ENCODE assay signal across 9 cellular contexts in the genomic region with DNA sequence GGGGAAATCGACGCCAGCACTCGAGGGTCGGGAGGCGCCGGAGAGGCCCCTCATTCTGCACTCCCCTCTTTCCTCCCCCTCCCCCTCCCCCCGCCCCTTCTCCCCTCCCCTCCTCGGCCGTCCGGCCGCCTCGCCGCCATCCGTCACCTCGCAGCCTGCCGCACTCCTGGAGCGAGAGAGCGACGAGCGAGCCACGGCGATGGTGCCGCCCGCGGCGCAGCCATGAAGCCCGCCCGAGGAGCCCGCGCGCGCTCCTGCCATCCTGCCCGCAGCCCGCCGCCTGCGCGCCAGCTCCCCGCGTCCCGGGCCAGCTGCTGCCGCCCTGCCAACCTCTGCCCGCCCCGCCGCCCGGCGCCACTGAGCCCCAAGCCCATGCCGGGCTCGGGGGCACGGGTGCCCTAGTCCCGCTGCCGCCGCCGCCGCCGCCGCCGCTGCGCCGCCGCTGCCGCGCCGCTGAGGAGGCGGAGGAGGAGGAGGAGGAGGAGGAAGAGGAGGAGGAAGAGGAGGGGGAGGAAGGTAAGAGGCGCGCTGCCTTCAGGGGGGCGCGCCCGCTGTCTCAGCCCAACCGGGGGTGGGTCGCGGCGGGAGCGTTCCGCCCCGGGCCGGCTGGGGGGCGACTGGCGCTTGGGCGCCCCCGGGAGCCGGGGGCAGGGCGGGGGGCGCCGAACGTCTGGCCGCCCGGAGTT. TPM values are rescaled to one million over a fixed set of nuclear protein-coding genes. Genes with fewer than 3 reads are reported as not detected.
A peak's percentile ranks its signal among the peaks of the same experiment; 100 is the strongest.
DNase-seq lines count a peak whose midpoint lies in the region; ATAC-seq and TF ChIP-seq lines count a peak whose summit lies in the region.
"Had no signal": no experiment of that assay in that cellular context is flagged by ENCODE, and none has a peak within 500 bp of the region (broad histone marks: within the 10 kb centered on the region; RNA-seq: fewer than 3 reads in every experiment).

A gene (plus strand): TSS at position 163 of the 686 bp plus-strand sequence. CDS start 76,937 bp downstream, outside the sequence.

- in situ Hi-C loops in IMR-90 (cut with MboI; ENCODE audit: low sequenced_read_pairs), result no loop called here

- BruUV-seq in IMR-90 (replicated peaks; lab: Mats Ljungman, UMichigan), result no TSS peak

- H3K9me1 ChIP-seq in IMR-90 (ENCODE audit: insufficient read depth, low read length), result no peaks in the 10 kb centered on the region

- no peaks in the 10 kb centered on the region for H3K9me3 ChIP-seq in BLaER1 treated with 17β-estradiol and CSF1 and Interleukin-3, amounts not matched to agents 10 nM and 100 nM (replicated peaks in 1 of 11)
- no peaks in the 10 kb centered on the region; the same call in 1 of the 2 replicates for H3K9me3 ChIP-seq in IMR-90 (ENCODE audit: control insufficient read depth, insufficient read depth, low read length)

- H3K27me3 Mint-ChIP-seq in natural killer cell treated with Interleukin-12 subunit alpha and Interleukin-12 subunit beta and Interleukin-15 and Interleukin-18, amount 100 ng/mL, for 72 hours, result peaks cover 0 to 29% of the 10 kb centered on the region in 2 donors

- H2AK9ac ChIP-seq in IMR-90 (replicated peaks; ENCODE audit: low read depth, low read length, poor library complexity), result peak within 1 kb of the TSS; percentile 33

- peaks cover 0 to 23% (median 0%) of the 10 kb centered on the region in 11 experiments; a peak in 8 of 22 replicates for H4K20me1 ChIP-seq in BLaER1 treated with 17β-estradiol and CSF1 and Interleukin-3, amounts not matched to agents 10 nM and 100 nM
- no peaks in the 10 kb centered on the region for H4K20me1 ChIP-seq in IMR-90 (ENCODE audit: insufficient read depth, low read length)

- no peak within 1 kb of the TSS for H3K4ac ChIP-seq in IMR-90 (ENCODE audit: low read depth, low read length)

- DNase-seq in IMR-90 (no peak), coronary artery (ENCODE audit: low spot score) (no peak), NCI-H345 treated with DMSO at 0.1 percent for 48 hours (lab: John Stamatoyannopoulos, UW; ENCODE audit: unreplicated experiment) (no peak), superior temporal gyrus (ENCODE audit: extremely low spot score) (no peak), cortex of kidney (lab: John Stamatoyannopoulos, UW) (no peak)
- no peak for DNase-seq in natural killer cell treated with Interleukin-12 subunit alpha and Interleukin-12 subunit beta and Interleukin-15 and Interleukin-18, amount 100 ng/mL, for 72 hours (ENCODE audit: low spot score)
- DNase-seq in activated CD8-positive, alpha-beta memory T cell treated with anti-CD3 and anti-CD28 coated beads, Interleukin-2, amount 50 U/mL, for 48 hours, result no peak

- H3K9me3 Mint-ChIP-seq in natural killer cell treated with Interleukin-12 subunit alpha and Interleukin-12 subunit beta and Interleukin-15 and Interleukin-18, amount 100 ng/mL, for 72 hours, result no peaks in the 10 kb centered on the region

- H3K4me3 Mint-ChIP-seq in natural killer cell treated with Interleukin-12 subunit alpha and Interleukin-12 subunit beta and Interleukin-15 and Interleukin-18, amount 100 ng/mL, for 72 hours, result peak within 1 kb of the TSS; percentile 93

- H3K4me1 Mint-ChIP-seq in natural killer cell treated with Interleukin-12 subunit alpha and Interleukin-12 subunit beta and Interleukin-15 and Interleukin-18, amount 100 ng/mL, for 72 hours (ENCODE audit: low read depth in 2 of 2), result peaks cover 27 to 29% of the 10 kb centered on the region in 2 donors

- peak within 1 kb of the TSS; percentile 51 to 74 (median 64) for H3K4me3 ChIP-seq in BLaER1 treated with 17β-estradiol and CSF1 and Interleukin-3, amounts not matched to agents 10 nM and 100 nM
- H3K4me3 ChIP-seq in IMR-90 (ENCODE audit: insufficient read depth, low read depth, low read length) (no peak within 1 kb of the TSS; the same call in 1 of the 2 replicates), coronary artery (peak within 1 kb of the TSS; percentile 65)

- TF ChIP-seq CTCF in IMR-90 (conservative IDR thresholded peaks at IDR 0.05; ENCODE audit: low read depth, low read length), result no peak
- TF ChIP-seq CTCF in coronary artery (IDR thresholded peaks at IDR 0.05), result no peak

- H2BK5ac ChIP-seq in IMR-90 (ENCODE audit: low read depth, low read length, poor library complexity, severe bottlenecking), result no peak within 1 kb of the TSS

- H3K4me2 ChIP-seq in BLaER1 treated with 17β-estradiol and CSF1 and Interleukin-3, amounts not matched to agents 10 nM and 100 nM, result peak within 1 kb of the TSS; percentile 71 to 86 (median 81)
- peak within 1 kb of the TSS; percentile 42; the same call in 1 of the 2 replicates for H3K4me2 ChIP-seq in IMR-90 (ENCODE audit: low read depth, low read length)

- no peak within 1 kb of the TSS for H2BK120ac ChIP-seq in IMR-90 (ENCODE audit: low read depth, low read length)

- intact Hi-C loops in IMR-90 (cut with micrococcal nuclease), result no loop called here

- no peaks in the 10 kb centered on the region for H3K36me3 ChIP-seq in BLaER1 treated with 17β-estradiol and CSF1 and Interleukin-3, amounts not matched to agents 10 nM and 100 nM
- no peaks in the 10 kb centered on the region for H3K36me3 ChIP-seq in IMR-90 (ENCODE audit: control insufficient read depth, insufficient read depth, low read length)

- no peak within 1 kb of the TSS for H4K5ac ChIP-seq in IMR-90 (ENCODE audit: low read depth, low read length)

- 24% methylated on average over 12 of the region's 88 CpGs; no CpG with 5 or more reads in 1 of the 2 experiments for WGBS in IMR-90 (ENCODE audit: extremely low coverage in 2 of 2, insufficient read length in 1 of 2), 2 experiments

- H3K36me3 Mint-ChIP-seq in natural killer cell treated with Interleukin-12 subunit alpha and Interleukin-12 subunit beta and Interleukin-15 and Interleukin-18, amount 100 ng/mL, for 72 hours, result no peaks in the 10 kb centered on the region

- POLR2A ChIA-PET in IMR-90 (lab: Charles Lee; ENCODE audit: unreplicated experiment), result no interaction called here

- H2AFZ ChIP-seq in IMR-90 (replicated peaks; ENCODE audit: low read length, poor library complexity), result peak within 1 kb of the TSS; percentile 70

- no peak within 1 kb of the TSS for H3K27ac ChIP-seq in BLaER1 treated with 17β-estradiol and CSF1 and Interleukin-3, amounts not matched to agents 10 nM and 100 nM
- H3K27ac ChIP-seq in IMR-90 (ENCODE audit: insufficient read depth, low read length) (no peak within 1 kb of the TSS), coronary artery (no peak within 1 kb of the TSS)

- H3K23ac ChIP-seq in IMR-90 (ENCODE audit: low read depth, low read length), result no peak within 1 kb of the TSS

- H2AK5ac ChIP-seq in IMR-90 (ENCODE audit: low read depth, low read length), result no peak within 1 kb of the TSS

- TF ChIP-seq POLR2A in IMR-90 (IDR thresholded peaks at IDR 0.05; ENCODE audit: low read depth, low read length), result no peak

- no peak within 1 kb of the TSS for H3K18ac ChIP-seq in IMR-90 (ENCODE audit: low read depth, low read length)

- no peak within 1 kb of the TSS for H2BK15ac ChIP-seq in IMR-90 (ENCODE audit: low read depth, low read length)

- dilution Hi-C loops in IMR-90 (cut with HindIII; ENCODE audit: low sequenced_read_pairs, unreplicated experiment), result no loop called here

- H2BK20ac ChIP-seq in IMR-90 (ENCODE audit: low read depth, low read length), result no peak within 1 kb of the TSS

- H3K56ac ChIP-seq in IMR-90 (ENCODE audit: extremely low read depth, insufficient read depth, low read length), result no peak within 1 kb of the TSS

- peak; percentile 59 for ATAC-seq in IMR-90 (ENCODE audit: low read depth)
- peak in 1 of 2 donors; percentile 25 for ATAC-seq in natural killer cell treated with Interleukin-12 subunit alpha and Interleukin-12 subunit beta and Interleukin-15 and Interleukin-18, amount 100 ng/mL, for 72 hours

- H3K4me1 ChIP-seq in BLaER1 treated with 17β-estradiol and CSF1 and Interleukin-3, amounts not matched to agents 10 nM and 100 nM, result peaks cover 0 to 11% (median 2%) of the 10 kb centered on the region in 10 experiments; a peak in 5 of 20 replicates
- no peaks in the 10 kb centered on the region for H3K4me1 ChIP-seq in IMR-90 (ENCODE audit: control insufficient read depth, insufficient read depth, low read length)

- no peak within 1 kb of the TSS for H4K8ac ChIP-seq in IMR-90 (ENCODE audit: low read depth in 2 of 2, low read length in 2 of 2)

- peaks cover 97 to 99% (median 98%) of the 10 kb centered on the region in 11 experiments for H3K27me3 ChIP-seq in BLaER1 treated with 17β-estradiol and CSF1 and Interleukin-3, amounts not matched to agents 10 nM and 100 nM
- peaks cover 70% of the 10 kb centered on the region for H3K27me3 ChIP-seq in IMR-90 (ENCODE audit: control insufficient read depth, insufficient read depth, low read length)

- no peak within 1 kb of the TSS for H3K14ac ChIP-seq in IMR-90 (replicated peaks; ENCODE audit: low read depth, low read length)

- H4K91ac ChIP-seq in IMR-90 (ENCODE audit: insufficient read depth, low read depth, low read length), result no peak within 1 kb of the TSS

- no peak within 1 kb of the TSS for H3K27ac Mint-ChIP-seq in natural killer cell treated with Interleukin-12 subunit alpha and Interleukin-12 subunit beta and Interleukin-15 and Interleukin-18, amount 100 ng/mL, for 72 hours

- no peaks in the 10 kb centered on the region for H3K79me1 ChIP-seq in IMR-90 (ENCODE audit: low read depth in 1 of 2, low read length in 2 of 2)

- CTCF ChIA-PET in IMR-90 (lab: Yijun Ruan, JAX), result no interaction called here

- TF ChIP-seq RAD21 in IMR-90 (IDR thresholded peaks at IDR 0.05; ENCODE audit: low read length), result no peak

- peak within 1 kb of the TSS in 8 of 11 experiments; percentile 21 to 66 (median 55); a peak in 12 of 22 replicates for H3K9ac ChIP-seq in BLaER1 treated with 17β-estradiol and CSF1 and Interleukin-3, amounts not matched to agents 10 nM and 100 nM
- no peak within 1 kb of the TSS for H3K9ac ChIP-seq in IMR-90 (ENCODE audit: low read depth, low read length)

TF ChIP-seq in IMR-90, 13 proteins besides CTCF, POLR2A, EP300 and RAD21 (continues in another document):
- TF ChIP-seq, protein P1, sequence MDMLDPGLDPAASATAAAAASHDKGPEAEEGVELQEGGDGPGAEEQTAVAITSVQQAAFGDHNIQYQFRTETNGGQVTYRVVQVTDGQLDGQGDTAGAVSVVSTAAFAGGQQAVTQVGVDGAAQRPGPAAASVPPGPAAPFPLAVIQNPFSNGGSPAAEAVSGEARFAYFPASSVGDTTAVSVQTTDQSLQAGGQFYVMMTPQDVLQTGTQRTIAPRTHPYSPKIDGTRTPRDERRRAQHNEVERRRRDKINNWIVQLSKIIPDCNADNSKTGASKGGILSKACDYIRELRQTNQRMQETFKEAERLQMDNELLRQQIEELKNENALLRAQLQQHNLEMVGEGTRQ (IDR thresholded peaks at IDR 0.05; ENCODE audit: low read depth, low read length), result no peak
- no peak for TF ChIP-seq MAFK (IDR thresholded peaks at IDR 0.05; ENCODE audit: low read depth, low read length)
- TF ChIP-seq RCOR1 (IDR thresholded peaks at IDR 0.05; ENCODE audit: insufficient replicate concordance, low read length), result no peak
- no peak for TF ChIP-seq FOS (IDR thresholded peaks at IDR 0.05; ENCODE audit: low read depth, low read length)

RNA-seq across cellular contexts. Expression of the gene that starts here (rescaled TPM):
- total RNA-seq in IMR-90 (2012; rRNA removed), result under 0.01 TPM in 2 replicates
- polyA plus RNA-seq in IMR-90 (2012; rRNA removed), result 0.17 and 0.19 TPM in 2 replicates
- polyA plus RNA-seq in IMR-90 (2012; cell fraction: cytosol; rRNA removed), result 0.05 and 0.13 TPM in 2 replicates
- polyA plus RNA-seq in IMR-90 (2012; cell fraction: nucleus; rRNA removed; ENCODE audit: low replicate concordance), result 0.11 and 0.27 TPM in 2 replicates
- under 1 TPM; 0.05 to 0.17 TPM for total RNA-seq in natural killer cell treated with Interleukin-12 subunit alpha and Interleukin-12 subunit beta and Interleukin-15 and Interleukin-18, amount 100 ng/mL, for 72 hours
- total RNA-seq: dermis microvascular lymphatic vessel endothelial cell had no signal

Comparison
In these comparisons a context has a peak if more than half of its experiments do, and no peak if none do; other contexts are left out.
1. Peak in ATAC-seq and H3K4me2 ChIP-seq in IMR-90; RNA of the gene not detected or under 1 TPM.